ENCODE assay signal across 28 cellular contexts in genomic region chr1:178360421-178360820, GRCh38.
"Had no signal": no experiment of that assay in that cellular context is flagged by ENCODE, and none has a peak within 500 bp of the region (broad histone marks: within the 10 kb centered on the region; RNA-seq: fewer than 3 reads in every experiment).

No MANE protein-coding gene starts in this region.

- H3K36me3 Mint-ChIP-seq: mesothelial cell of epicardium; naive B cell; stimulated activated effector memory CD8-positive, alpha-beta T cell treated with anti-CD3 and anti-CD28 coated beads, Interleukin-12 subunit alpha, Interleukin-12 subunit beta, amount 100 ng/mL, for 72 hours had no signal

- H3K4me3 ChIP-seq: esophagus muscularis mucosa, lung, mucosa of descending colon, neural progenitor cell, prostate gland, sigmoid colon, stomach, testis, tibial artery, upper lobe of left lung had no signal

- FAIRE-seq: endometrium, frontal cortex, kidney, urothelium cell line had no signal

- H3K9me3 Mint-ChIP-seq: effector memory CD8-positive, alpha-beta T cell; mesothelial cell of epicardium; naive B cell had no signal

- H3K27me3 ChIP-seq: esophagus muscularis mucosa, neural progenitor cell, sigmoid colon, stomach, testis, tibial artery, upper lobe of left lung had no signal

- H3K27ac Mint-ChIP-seq: effector memory CD8-positive, alpha-beta T cell; mesothelial cell of epicardium; naive B cell; nephron; neural progenitor cell; stimulated activated effector memory CD8-positive, alpha-beta T cell treated with anti-CD3 and anti-CD28 coated beads, Interleukin-12 subunit alpha, Interleukin-12 subunit beta, amount 100 ng/mL, for 72 hours had no signal

- H3K9ac ChIP-seq: neural progenitor cell, parathyroid adenoma had no signal

- H3K4me2 ChIP-seq: neural progenitor cell had no signal

- H3K4me3 Mint-ChIP-seq: effector memory CD8-positive, alpha-beta T cell; mesothelial cell of epicardium; naive B cell; nephron; neural progenitor cell; stimulated activated effector memory CD8-positive, alpha-beta T cell treated with anti-CD3 and anti-CD28 coated beads, Interleukin-12 subunit alpha, Interleukin-12 subunit beta, amount 100 ng/mL, for 72 hours had no signal

- DNase-seq: cerebellar nuclear complex; cortex of kidney; effector memory CD8-positive, alpha-beta T cell; kidney; mesenchymal stem cell; mucosa of descending colon; naive B cell; right cardiac atrium; sigmoid colon; stimulated activated CD4-positive, alpha-beta T cell treated with anti-CD3 and anti-CD28 coated beads, Interleukin-2, amount 100 ng/mL, for 24 hours; stimulated activated CD4-positive, alpha-beta T cell treated with anti-CD3 and anti-CD28 coated beads, Interleukin-4, amount 100 ng/mL, for 24 hours; stimulated activated naive CD4-positive, alpha-beta T cell treated with Interleukin-2 at 50 U/mL for 16 hours; stomach; testis; tibial artery; upper lobe of left lung had no signal

- H3K9me3 ChIP-seq: esophagus muscularis mucosa, mucosa of descending colon, prostate gland, sigmoid colon, stomach, testis, tibial artery, upper lobe of left lung had no signal

- H2AFZ ChIP-seq: neural progenitor cell, parathyroid adenoma had no signal

- H3K4me1 Mint-ChIP-seq: naive B cell; nephron; neural progenitor cell; stimulated activated effector memory CD8-positive, alpha-beta T cell treated with anti-CD3 and anti-CD28 coated beads, Interleukin-12 subunit alpha, Interleukin-12 subunit beta, amount 100 ng/mL, for 72 hours had no signal

- H3K27me3 Mint-ChIP-seq: effector memory CD8-positive, alpha-beta T cell; naive B cell had no signal

- ATAC-seq: effector memory CD8-positive, alpha-beta T cell; left lobe of liver; mucosa of descending colon; right cardiac atrium; stimulated activated effector memory CD8-positive, alpha-beta T cell treated with anti-CD3 and anti-CD28 coated beads, Interleukin-12 subunit alpha, Interleukin-12 subunit beta, amount 100 ng/mL, for 72 hours had no signal

- H3K27ac ChIP-seq: esophagus muscularis mucosa, neural progenitor cell, parathyroid adenoma, prostate gland, sigmoid colon, stomach, testis, tibial artery, upper lobe of left lung had no signal

- H3K36me3 ChIP-seq: esophagus muscularis mucosa, neural progenitor cell, prostate gland, sigmoid colon, stomach, tibial artery, upper lobe of left lung had no signal

- H3K4me1 ChIP-seq: parathyroid adenoma, prostate gland, sigmoid colon, testis had no signal
